ENCODE assay signal across 9 cellular contexts in genomic region chr12:127559349-127560040, GRCh38.
DNase-seq lines count a peak whose midpoint lies in the region; ATAC-seq and FAIRE-seq lines count a peak whose summit lies in the region.
"Had no signal": no experiment of that assay in that cellular context is flagged by ENCODE, and none has a peak within 500 bp of the region (broad histone marks: within the 10 kb centered on the region; RNA-seq: fewer than 3 reads in every experiment).

No MANE protein-coding gene starts in this region.

- H3K4me1 ChIP-seq in BLaER1 (peaks cover 37% of the 10 kb centered on the region), mesendoderm (ENCODE audit: control insufficient read depth, low read depth, low read length) (no peaks in the 10 kb centered on the region)
- H3K4me1 ChIP-seq: pancreas had no signal

- H3K27ac ChIP-seq in BLaER1 (peak overlapping the region; percentile 71), mesendoderm (ENCODE audit: low read depth, low read length) (no peak overlapping the region)
- H3K27ac ChIP-seq: pancreas had no signal

- peak overlapping the region; percentile 84 for H3K4me2 ChIP-seq in BLaER1
- no peak overlapping the region for H3K4me2 ChIP-seq in mesendoderm (ENCODE audit: low read length)

- peaks cover under 1% of the 10 kb centered on the region for H3K9me3 ChIP-seq in BLaER1
- H3K9me3 ChIP-seq: pancreas had no signal

- H3K18ac ChIP-seq in mesendoderm (ENCODE audit: low read length): no peak overlapping the region

- no peaks in the 10 kb centered on the region for H4K20me1 ChIP-seq in BLaER1

- H2BK120ac ChIP-seq in mesendoderm (ENCODE audit: low read depth, low read length): no peak overlapping the region

- no peak overlapping the region for H4K8ac ChIP-seq in mesendoderm (ENCODE audit: low read depth, low read length)

- peak; percentile 90 for ATAC-seq in GM19397 (IDR thresholded peaks at IDR 0.05; ENCODE audit: unreplicated experiment)

- no peaks in the 10 kb centered on the region for H3K27me3 ChIP-seq in BLaER1
- no peaks in the 10 kb centered on the region for H3K27me3 ChIP-seq in mesendoderm (ENCODE audit: insufficient read depth, low read length, poor library complexity)

- in situ Hi-C loops in SK-MEL-5 (cut with HindIII; ENCODE audit: low pct_unique_long_range_greater_than_20kb, low sequenced_read_pairs): no loop called here

- H3K36me3 ChIP-seq in BLaER1 (no peaks in the 10 kb centered on the region), mesendoderm (ENCODE audit: control insufficient read depth, insufficient read depth, low read length) (no peaks in the 10 kb centered on the region)
- H3K36me3 ChIP-seq: pancreas had no signal

- H3K56ac ChIP-seq in mesendoderm (ENCODE audit: low read length): peak overlapping the region; percentile 35

- H2BK5ac ChIP-seq in mesendoderm (ENCODE audit: low read length): no peak overlapping the region

- peak; percentile 99 for DNase-seq in LHCN-M2 (ENCODE audit: low read depth)
- peak; percentile 92 for DNase-seq in SK-MEL-5 (ENCODE audit: low read depth, low spot score)
- DNase-seq in brain pericyte (ENCODE audit: low read depth, low spot score): peak; percentile 91
- DNase-seq in mesendoderm: peak; percentile 78
- DNase-seq in urothelium cell line (ENCODE audit: low spot score): peak; percentile 88
- no peak for DNase-seq in OCI-M2 (lab: John Stamatoyannopoulos, UW; ENCODE audit: unreplicated experiment)
- DNase-seq: pancreas had no signal

- H3K79me2 ChIP-seq in mesendoderm (ENCODE audit: control insufficient read depth, insufficient read depth, low read length): no peaks in the 10 kb centered on the region

- H3K4ac ChIP-seq in mesendoderm (ENCODE audit: low read depth, low read length): no peak overlapping the region

- peak; percentile 52 for FAIRE-seq in urothelium cell line (lab: Jason Lieb, UNC)
- FAIRE-seq: pancreas had no signal

- no CpG with 5 or more reads among the region's 12 CpGs for WGBS in mesendoderm (ENCODE audit: extremely low coverage, insufficient coverage, low lambda C conversion rate)

- no peak overlapping the region for H3K23ac ChIP-seq in mesendoderm (ENCODE audit: low read length)

- H3K79me1 ChIP-seq in mesendoderm (ENCODE audit: low read length): no peaks in the 10 kb centered on the region

- no peak overlapping the region for H4K5ac ChIP-seq in mesendoderm (ENCODE audit: low read length)

- H3K9ac ChIP-seq in BLaER1 (peak overlapping the region; percentile 39), mesendoderm (ENCODE audit: low read length) (no peak overlapping the region)

- no peak overlapping the region for H2AK5ac ChIP-seq in mesendoderm (ENCODE audit: low read length)

- no peak overlapping the region for H2BK15ac ChIP-seq in mesendoderm (replicated peaks; ENCODE audit: low read depth)

- H3K4me3 ChIP-seq in BLaER1 (0 out of 2 replicates have a peak overlapping the region, but pooled peaks have one; percentile 8), mesendoderm (ENCODE audit: low read length) (no peak overlapping the region)
- H3K4me3 ChIP-seq: pancreas had no signal
